8 cellular contexts compared by ENCODE assay signal in genomic region chr12:129911437-129912049, GRCh38. TPM values are rescaled to one million over a fixed set of nuclear protein-coding genes. Genes with fewer than 3 reads are reported as not detected.
DNase-seq lines count a peak whose midpoint lies in the region; ATAC-seq and TF ChIP-seq lines count a peak whose summit lies in the region.

No MANE protein-coding gene starts in this region.

- H3K4me3 ChIP-seq in choroid plexus epithelial cell (ENCODE audit: low read depth, low read length): no peak overlapping the region

- peak; percentile 74 for DNase-seq in COLO829 (ENCODE audit: low spot score)
- peak; percentile 86 for DNase-seq in NCI-H774 (lab: John Stamatoyannopoulos, UW)
- peak; percentile 75 for DNase-seq in choroid plexus epithelial cell (ENCODE audit: low read depth)
- peak; percentile 88 for DNase-seq in medulla oblongata (ENCODE audit: extremely low spot score)
- no peak for DNase-seq in mesenteric fat pad (ENCODE audit: low spot score)

- ATAC-seq in GM18867 (IDR thresholded peaks at IDR 0.05; ENCODE audit: unreplicated experiment): peak; percentile 88
- ATAC-seq in HG03378 (IDR thresholded peaks at IDR 0.05; ENCODE audit: unreplicated experiment): peak; percentile 66
- no peak for ATAC-seq in HG03457 (IDR thresholded peaks at IDR 0.05; ENCODE audit: unreplicated experiment)

- TF ChIP-seq CTCF in choroid plexus epithelial cell (conservative IDR thresholded peaks at IDR 0.05; ENCODE audit: low read depth, low read length): peak; percentile 87

RNA-seq across cellular contexts. Expression of gene TMEM132D, which starts 7.7 kb away (rescaled TPM):
- total RNA-seq in mesenteric fat pad: not detected
